ENCODE assay signal across 8 cellular contexts in the genomic region with DNA sequence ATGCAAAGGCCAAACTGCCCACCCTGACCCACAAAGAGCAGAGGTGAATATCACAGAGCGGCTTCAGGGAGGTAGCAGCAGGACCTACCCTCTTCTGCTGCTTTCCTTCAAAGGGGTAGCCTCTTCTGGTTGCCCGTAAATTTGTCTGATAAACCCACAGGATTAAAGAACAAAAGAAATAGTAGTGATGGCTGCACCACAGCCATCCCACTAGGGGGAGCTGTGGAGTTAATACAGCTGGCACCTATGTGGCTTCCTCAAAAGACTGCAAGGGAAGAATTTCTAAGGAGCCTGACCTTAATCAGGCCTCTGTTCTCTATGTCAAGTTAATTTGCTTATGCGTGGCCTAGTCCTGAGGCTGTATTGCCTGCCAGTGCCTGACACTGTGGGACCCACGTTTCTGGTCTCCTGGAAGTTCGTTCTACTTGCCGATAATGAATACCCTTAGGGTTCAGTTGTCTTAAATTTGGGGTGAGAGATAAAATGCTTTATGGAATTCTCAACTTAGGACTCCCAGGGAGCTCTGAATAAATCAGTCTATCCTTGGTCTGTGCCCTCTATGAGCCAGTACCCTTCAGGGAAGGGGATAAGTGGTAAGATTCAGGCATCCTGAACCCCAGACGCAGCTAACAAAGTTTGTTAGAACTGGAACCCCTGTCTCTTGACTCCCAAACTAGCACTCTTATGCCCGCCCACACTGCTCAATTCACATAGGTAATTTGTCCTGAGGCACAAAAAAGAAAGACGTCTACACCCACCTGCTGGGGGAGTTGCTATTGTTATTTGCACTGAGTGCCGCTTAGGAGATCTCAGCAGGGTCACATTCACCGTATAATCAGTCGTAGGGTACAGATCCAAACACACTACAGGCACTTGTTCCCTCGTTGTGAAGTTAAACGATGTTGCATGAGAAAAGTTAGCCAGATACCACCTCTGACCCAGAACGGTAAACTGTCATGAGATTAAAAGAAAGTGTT.
DNase-seq lines count a peak whose midpoint lies in the region; ATAC-seq and TF ChIP-seq lines count a peak whose summit lies in the region.

No MANE protein-coding gene starts in this region.

- no TSS peak for BruUV-seq in Caco-2 (replicated peaks; lab: Mats Ljungman, UMichigan)

- peak; percentile 65 to 79 for DNase-seq in Caco-2
- DNase-seq in NCI-H2227 (lab: John Stamatoyannopoulos, UW; ENCODE audit: unreplicated experiment): peak; percentile 57
- DNase-seq in activated CD4-positive, CD25-positive, alpha-beta regulatory T cell treated with anti-CD3 and anti-CD28 coated beads, Interleukin-2, amount 50 U/mL, for 16 hours (ENCODE audit: low read depth, low spot score): peak; percentile 41
- DNase-seq in central memory CD4-positive, alpha-beta T cell: peak; percentile 66
- DNase-seq in kidney glomerular epithelial cell (lab: John Stamatoyannopoulos, UW): peak; percentile 66
- DNase-seq in stimulated activated CD4-positive, alpha-beta T cell treated with anti-CD3 and anti-CD28 coated beads, Interleukin-4, amount 100 ng/mL, for 4 hours: peak; percentile 51 to 53
- DNase-seq in NCI-H187 treated with DMSO at 0.1 percent for 48 hours (lab: John Stamatoyannopoulos, UW): no peak

- H3K4me3 Mint-ChIP-seq in Caco-2 (ENCODE audit: unreplicated experiment): no peak overlapping the region

- peaks cover 23% of the 10 kb centered on the region for H3K4me1 Mint-ChIP-seq in Caco-2 (ENCODE audit: low read depth, unreplicated experiment)

- no peaks in the 10 kb centered on the region for H3K27me3 Mint-ChIP-seq in Caco-2 (ENCODE audit: insufficient read depth, unreplicated experiment)

- H3K36me3 Mint-ChIP-seq in Caco-2 (ENCODE audit: insufficient read depth, unreplicated experiment): peaks cover 59% of the 10 kb centered on the region

- no peaks in the 10 kb centered on the region; the same call in 1 of the 2 replicates for H3K36me3 ChIP-seq in Caco-2 (ENCODE audit: control insufficient read depth, insufficient read depth, low read length)

- TF ChIP-seq CTCF in Caco-2 (IDR thresholded peaks at IDR 0.05; ENCODE audit: insufficient read depth in 1 of 2, low read depth in 1 of 2, low read length in 1 of 2, severe bottlenecking in 1 of 2, unreplicated experiment in 1 of 2): peak; percentile 80 to 81

- no peak overlapping the region for H3K4me3 ChIP-seq in Caco-2 (ENCODE audit: low read depth, low read length)

- no peak overlapping the region for H3K27ac Mint-ChIP-seq in Caco-2 (ENCODE audit: unreplicated experiment)

- H3K27me3 ChIP-seq in Caco-2 (replicated peaks; ENCODE audit: control insufficient read depth, insufficient read depth, low read length): no peaks in the 10 kb centered on the region

- CTCF ChIA-PET in Caco-2 (lab: Charles Lee): interaction anchor here (0.6 to 1.3 kb wide), 6 partner anchors 13 to 269 kb away, joined by 3 to 9 read pairs (median 4); no protein-coding TSS in a partner anchor

- ATAC-seq in HG02642 (IDR thresholded peaks at IDR 0.05; ENCODE audit: poor library complexity, unreplicated experiment): peak; percentile 69

- 0 out of 2 replicates have a peak, but pooled peaks cover 7% of the 10 kb centered on the region for H3K4me1 ChIP-seq in Caco-2

- intact Hi-C loops in Caco-2 (cut with micrococcal nuclease; ENCODE audit: unreplicated experiment): loop anchor here (1.0 kb wide), 1 partner anchor 263 kb away; no protein-coding TSS in a partner anchor

- POLR2A ChIA-PET in Caco-2 (lab: Charles Lee): no interaction called here

- H3K9me3 Mint-ChIP-seq in Caco-2 (ENCODE audit: unreplicated experiment): no peaks in the 10 kb centered on the region

- H3K9me3 ChIP-seq in Caco-2: no peaks in the 10 kb centered on the region
